ENCODE assay signal across 8 cellular contexts in genomic region chr10:124745678-124746077, GRCh38. TPM values are rescaled to one million over a fixed set of nuclear protein-coding genes. Genes with fewer than 3 reads are reported as not detected.
A peak's percentile ranks its signal among the peaks of the same experiment; 100 is the strongest.
DNase-seq lines count a peak whose midpoint lies in the region; ATAC-seq lines count a peak whose summit lies in the region.

No MANE protein-coding gene starts in this region.

- POLR2A ChIA-PET in activated CD4-positive, alpha-beta memory T cell treated with anti-CD3 and anti-CD28 coated beads for 36 hours (lab: Charles Lee): interaction anchor here (1.0 to 2.2 kb wide), 5 partner anchors 10 to 57 kb away, joined by 3 to 6 read pairs (median 5); partner anchors contain the start of gene EEF1AKMT2

- no peak overlapping the region for H3K4me3 Mint-ChIP-seq in activated CD4-positive, alpha-beta memory T cell treated with anti-CD3 and anti-CD28 coated beads for 36 hours

- CTCF ChIA-PET in activated CD4-positive, alpha-beta memory T cell treated with anti-CD3 and anti-CD28 coated beads for 36 hours (lab: Charles Lee): interaction anchor here (0.6 to 6.0 kb wide), 21 partner anchors 9 to 342 kb away, joined by 3 to 51 read pairs (median 5); partner anchors contain the start of gene ABRAXAS2

- intact Hi-C loops in activated CD4-positive, alpha-beta memory T cell treated with anti-CD3 and anti-CD28 coated beads for 36 hours (cut with micrococcal nuclease): loop anchor here (1.0 kb wide), 2 partner anchors 205 to 215 kb away; no protein-coding TSS in a partner anchor

- peaks cover 43% of the 10 kb centered on the region for H3K4me1 Mint-ChIP-seq in activated CD4-positive, alpha-beta memory T cell treated with anti-CD3 and anti-CD28 coated beads for 36 hours (ENCODE audit: low read depth)

- no peak overlapping the region for H3K27ac Mint-ChIP-seq in activated CD4-positive, alpha-beta memory T cell treated with anti-CD3 and anti-CD28 coated beads for 36 hours

- H3K36me3 Mint-ChIP-seq in activated CD4-positive, alpha-beta memory T cell treated with anti-CD3 and anti-CD28 coated beads for 36 hours: peaks cover 6% of the 10 kb centered on the region

- no peaks in the 10 kb centered on the region for H3K9me3 Mint-ChIP-seq in activated CD4-positive, alpha-beta memory T cell treated with anti-CD3 and anti-CD28 coated beads for 36 hours

- no peak for ATAC-seq in HG03135 (IDR thresholded peaks at IDR 0.05; ENCODE audit: unreplicated experiment)

- no peaks in the 10 kb centered on the region for H3K27me3 Mint-ChIP-seq in activated CD4-positive, alpha-beta memory T cell treated with anti-CD3 and anti-CD28 coated beads for 36 hours

- DNase-seq in GF-D8 (lab: John Stamatoyannopoulos, UW) (peak; percentile 40), NAMALWA (ENCODE audit: low spot score) (peak; percentile 84), astrocyte of the hippocampus (ENCODE audit: low read depth, low spot score) (peak; percentile 59), left kidney (ENCODE audit: low read depth, low spot score) (peak; percentile 88), GM19240 (ENCODE audit: insufficient read length, low spot score) (no peak), amygdala (lab: John Stamatoyannopoulos, UW) (no peak)
- DNase-seq in activated CD4-positive, alpha-beta memory T cell treated with anti-CD3 and anti-CD28 coated beads for 36 hours: no peak

RNA-seq across cellular contexts. Expression of gene FAM53B, which starts 1.5 kb away (rescaled TPM):
- 10 to 100 TPM; 25.3 to 25.5 TPM for total RNA-seq in activated CD4-positive, alpha-beta memory T cell treated with anti-CD3 and anti-CD28 coated beads for 36 hours

RNA-seq across cellular contexts. Expression of gene EEF1AKMT2, which starts 46.0 kb away (rescaled TPM):
- 10 to 100 TPM; 28.2 to 33.1 TPM for total RNA-seq in activated CD4-positive, alpha-beta memory T cell treated with anti-CD3 and anti-CD28 coated beads for 36 hours

RNA-seq across cellular contexts. Expression of gene ABRAXAS2, which starts 55.9 kb away (rescaled TPM):
- 10 to 100 TPM; 17.5 to 17.8 TPM for total RNA-seq in activated CD4-positive, alpha-beta memory T cell treated with anti-CD3 and anti-CD28 coated beads for 36 hours

Comparison
In these comparisons a context has a peak if more than half of its experiments do, and no peak if none do; other contexts are left out.
1. DNase-seq: peak in GF-D8 (single experiment), NAMALWA (single experiment), astrocyte of the hippocampus (single experiment) and left kidney (single experiment); none in GM19240 (single experiment), activated CD4-positive, alpha-beta memory T cell treated with anti-CD3 and anti-CD28 coated beads for 36 hours (single experiment) and amygdala (0 of 56).